In genomic region chr4:139416073-139416673, GRCh38 we compare ENCODE assay signal across 8 cellular contexts. TPM values are rescaled to one million over a fixed set of nuclear protein-coding genes. Genes with fewer than 3 reads are reported as not detected.
A peak's percentile ranks its signal among the peaks of the same experiment; 100 is the strongest.
DNase-seq lines count a peak whose midpoint lies in the region; ATAC-seq and TF ChIP-seq lines count a peak whose summit lies in the region.

No MANE protein-coding gene starts in this region.

- 74 to 81% (median 79%) methylated on average over 2 of the region's 2 CpGs for WGBS in heart left ventricle, 4 donors

- H3K4me1 ChIP-seq in heart left ventricle (peaks cover 0 to 18% (median 5%) of the 10 kb centered on the region in 12 donors), thoracic aorta (ENCODE audit: control insufficient read depth in 1 of 2, low read depth in 2 of 2) (peaks cover 0 to 3% of the 10 kb centered on the region in 2 donors)

- DNase-seq in heart left ventricle, result no peak
- DNase-seq in cardiac septum (ENCODE audit: low spot score), result no peak
- peak; percentile 7 for DNase-seq in activated gamma-delta T cell treated with anti-CD3 and anti-CD28 coated beads, Interleukin-2, amount 50 U/mL, for 16 hours (ENCODE audit: low read depth)
- peak; percentile 33 for DNase-seq in iPS-NIHi7 (ENCODE audit: extremely low spot score)
- no peak for DNase-seq in thoracic aorta (ENCODE audit: low spot score)
- no peak for DNase-seq in COR-L47 (lab: John Stamatoyannopoulos, UW)

- H3K4me3 ChIP-seq in heart left ventricle, result no peak overlapping the region
- H3K4me3 ChIP-seq in thoracic aorta, result no peak overlapping the region

- intact Hi-C loops in heart left ventricle (cut with DNase I), result loop anchor here in 8 of 10 donors (2.0 to 10.0 kb wide), 8 partner anchors 36 to 229 kb away; partner anchors contain the start of gene RAB33B (in 1 of the 8)
- intact Hi-C loops in cardiac septum (cut with DNase I), result loop anchor here (5.0 to 10.0 kb wide), 3 partner anchors 36 to 216 kb away; partner anchors contain the start of gene RAB33B

- TF ChIP-seq POLR2A in heart left ventricle (IDR thresholded peaks at IDR 0.05), result no peak

- H3K27ac ChIP-seq in heart left ventricle (no peak overlapping the region), thoracic aorta (no peak overlapping the region)

- ATAC-seq in heart left ventricle, result peak in 1 of 4 donors; percentile 36
- no peak for ATAC-seq in thoracic aorta (ENCODE audit: insufficient number of reproducible peaks, low FRiP score, low read depth)
- ATAC-seq in HG03039 (IDR thresholded peaks at IDR 0.05; ENCODE audit: unreplicated experiment), result no peak

- H3K36me3 ChIP-seq in heart left ventricle, result no peaks in the 10 kb centered on the region
- H3K36me3 ChIP-seq in thoracic aorta, result no peaks in the 10 kb centered on the region

- TF ChIP-seq CTCF in heart left ventricle (IDR thresholded peaks at IDR 0.05) (peak; percentile 60 to 84 (median 72)), LNCAP (IDR thresholded peaks at IDR 0.05) (peak; percentile 60), thoracic aorta (IDR thresholded peaks at IDR 0.05) (peak; percentile 68)

- H3K27me3 ChIP-seq in heart left ventricle (no peaks in the 10 kb centered on the region), thoracic aorta (replicated peaks; ENCODE audit: insufficient read depth) (no peaks in the 10 kb centered on the region)

- H3K9me3 ChIP-seq in heart left ventricle, result peaks cover 0 to 19% (median 5%) of the 10 kb centered on the region in 12 donors
- H3K9me3 ChIP-seq in thoracic aorta, result peaks cover 3% of the 10 kb centered on the region

RNA-seq across cellular contexts. Expression of gene RAB33B, which starts 37.7 kb away (rescaled TPM):
- total RNA-seq in heart left ventricle, result 1 to 10 TPM; 4.8 to 9.4 (median 6.9) TPM
- 1 to 10 TPM; 2.3 to 4.1 TPM for polyA plus RNA-seq in heart left ventricle
- 8.2 TPM for total RNA-seq in cardiac septum
- total RNA-seq in thoracic aorta, result 10 to 100 TPM in 1 of 2 donors, 1 to 10 TPM in 1; 8.7 to 14.2 TPM

Comparison
In these comparisons a context has a peak if more than half of its experiments do, and no peak if none do; other contexts are left out.
1. DNase-seq: peak in activated gamma-delta T cell treated with anti-CD3 and anti-CD28 coated beads, Interleukin-2, amount 50 U/mL, for 16 hours (single experiment) and iPS-NIHi7 (single experiment); none in heart left ventricle (0 of 5), cardiac septum (single experiment), thoracic aorta (single experiment) and COR-L47 (single experiment).
2. Peak in every context shown above with its lines, with median percentiles within 50 percentile points of each other: CTCF ChIP-seq.